Comparison of ENCODE assay signal across 1 cellular context in the genomic region with DNA sequence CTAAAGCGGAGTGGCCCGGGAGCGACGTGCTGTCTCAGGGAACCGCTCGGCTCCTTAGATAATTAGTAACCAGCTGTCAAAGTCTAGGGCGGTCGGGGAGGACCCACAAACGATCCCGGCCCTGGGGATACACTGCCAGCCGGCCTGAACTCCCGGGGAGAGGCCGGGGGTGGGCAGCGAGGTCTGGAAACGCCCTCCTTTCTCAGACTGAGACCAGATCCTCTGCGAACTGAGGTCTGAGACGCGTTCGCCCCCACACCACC.
TF ChIP-seq lines count a peak whose summit lies in the region.

No MANE protein-coding gene starts in this region.

TF ChIP-seq in HepG2, 621 proteins besides CTCF, POLR2A, EP300 and RAD21 (continued from another document and continues in another):
- TF ChIP-seq, protein P1, sequence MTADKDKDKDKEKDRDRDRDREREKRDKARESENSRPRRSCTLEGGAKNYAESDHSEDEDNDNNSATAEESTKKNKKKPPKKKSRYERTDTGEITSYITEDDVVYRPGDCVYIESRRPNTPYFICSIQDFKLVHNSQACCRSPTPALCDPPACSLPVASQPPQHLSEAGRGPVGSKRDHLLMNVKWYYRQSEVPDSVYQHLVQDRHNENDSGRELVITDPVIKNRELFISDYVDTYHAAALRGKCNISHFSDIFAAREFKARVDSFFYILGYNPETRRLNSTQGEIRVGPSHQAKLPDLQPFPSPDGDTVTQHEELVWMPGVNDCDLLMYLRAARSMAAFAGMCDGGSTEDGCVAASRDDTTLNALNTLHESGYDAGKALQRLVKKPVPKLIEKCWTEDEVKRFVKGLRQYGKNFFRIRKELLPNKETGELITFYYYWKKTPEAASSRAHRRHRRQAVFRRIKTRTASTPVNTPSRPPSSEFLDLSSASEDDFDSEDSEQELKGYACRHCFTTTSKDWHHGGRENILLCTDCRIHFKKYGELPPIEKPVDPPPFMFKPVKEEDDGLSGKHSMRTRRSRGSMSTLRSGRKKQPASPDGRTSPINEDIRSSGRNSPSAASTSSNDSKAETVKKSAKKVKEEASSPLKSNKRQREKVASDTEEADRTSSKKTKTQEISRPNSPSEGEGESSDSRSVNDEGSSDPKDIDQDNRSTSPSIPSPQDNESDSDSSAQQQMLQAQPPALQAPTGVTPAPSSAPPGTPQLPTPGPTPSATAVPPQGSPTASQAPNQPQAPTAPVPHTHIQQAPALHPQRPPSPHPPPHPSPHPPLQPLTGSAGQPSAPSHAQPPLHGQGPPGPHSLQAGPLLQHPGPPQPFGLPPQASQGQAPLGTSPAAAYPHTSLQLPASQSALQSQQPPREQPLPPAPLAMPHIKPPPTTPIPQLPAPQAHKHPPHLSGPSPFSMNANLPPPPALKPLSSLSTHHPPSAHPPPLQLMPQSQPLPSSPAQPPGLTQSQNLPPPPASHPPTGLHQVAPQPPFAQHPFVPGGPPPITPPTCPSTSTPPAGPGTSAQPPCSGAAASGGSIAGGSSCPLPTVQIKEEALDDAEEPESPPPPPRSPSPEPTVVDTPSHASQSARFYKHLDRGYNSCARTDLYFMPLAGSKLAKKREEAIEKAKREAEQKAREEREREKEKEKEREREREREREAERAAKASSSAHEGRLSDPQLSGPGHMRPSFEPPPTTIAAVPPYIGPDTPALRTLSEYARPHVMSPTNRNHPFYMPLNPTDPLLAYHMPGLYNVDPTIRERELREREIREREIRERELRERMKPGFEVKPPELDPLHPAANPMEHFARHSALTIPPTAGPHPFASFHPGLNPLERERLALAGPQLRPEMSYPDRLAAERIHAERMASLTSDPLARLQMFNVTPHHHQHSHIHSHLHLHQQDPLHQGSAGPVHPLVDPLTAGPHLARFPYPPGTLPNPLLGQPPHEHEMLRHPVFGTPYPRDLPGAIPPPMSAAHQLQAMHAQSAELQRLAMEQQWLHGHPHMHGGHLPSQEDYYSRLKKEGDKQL (CRISPR knock-in tag; IDR thresholded peaks at IDR 0.05; ENCODE audit: low read depth): no peak
- no peak; the same call in 1 of the 2 replicates for TF ChIP-seq KMT2B (CRISPR knock-in tag; IDR thresholded peaks at IDR 0.05)
- no peak for TF ChIP-seq ZNF33B (CRISPR knock-in tag; IDR thresholded peaks at IDR 0.05)
- TF ChIP-seq, protein P2, sequence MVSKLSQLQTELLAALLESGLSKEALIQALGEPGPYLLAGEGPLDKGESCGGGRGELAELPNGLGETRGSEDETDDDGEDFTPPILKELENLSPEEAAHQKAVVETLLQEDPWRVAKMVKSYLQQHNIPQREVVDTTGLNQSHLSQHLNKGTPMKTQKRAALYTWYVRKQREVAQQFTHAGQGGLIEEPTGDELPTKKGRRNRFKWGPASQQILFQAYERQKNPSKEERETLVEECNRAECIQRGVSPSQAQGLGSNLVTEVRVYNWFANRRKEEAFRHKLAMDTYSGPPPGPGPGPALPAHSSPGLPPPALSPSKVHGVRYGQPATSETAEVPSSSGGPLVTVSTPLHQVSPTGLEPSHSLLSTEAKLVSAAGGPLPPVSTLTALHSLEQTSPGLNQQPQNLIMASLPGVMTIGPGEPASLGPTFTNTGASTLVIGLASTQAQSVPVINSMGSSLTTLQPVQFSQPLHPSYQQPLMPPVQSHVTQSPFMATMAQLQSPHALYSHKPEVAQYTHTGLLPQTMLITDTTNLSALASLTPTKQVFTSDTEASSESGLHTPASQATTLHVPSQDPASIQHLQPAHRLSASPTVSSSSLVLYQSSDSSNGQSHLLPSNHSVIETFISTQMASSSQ (IDR thresholded peaks at IDR 0.05; ENCODE audit: low read depth): peak; percentile 87
- TF ChIP-seq, protein P2 (CRISPR knock-in tag; IDR thresholded peaks at IDR 0.05; ENCODE audit: borderline replicate concordance): peak; percentile 70; the same call in 1 of the 2 replicates
- no peak for TF ChIP-seq ZNF446 (CRISPR knock-in tag; IDR thresholded peaks at IDR 0.05)
- no peak for TF ChIP-seq PITX1 (CRISPR knock-in tag; IDR thresholded peaks at IDR 0.05)
- no peak for TF ChIP-seq ZNF782 (CRISPR knock-in tag; IDR thresholded peaks at IDR 0.05; ENCODE audit: borderline replicate concordance)
- TF ChIP-seq, protein P3, sequence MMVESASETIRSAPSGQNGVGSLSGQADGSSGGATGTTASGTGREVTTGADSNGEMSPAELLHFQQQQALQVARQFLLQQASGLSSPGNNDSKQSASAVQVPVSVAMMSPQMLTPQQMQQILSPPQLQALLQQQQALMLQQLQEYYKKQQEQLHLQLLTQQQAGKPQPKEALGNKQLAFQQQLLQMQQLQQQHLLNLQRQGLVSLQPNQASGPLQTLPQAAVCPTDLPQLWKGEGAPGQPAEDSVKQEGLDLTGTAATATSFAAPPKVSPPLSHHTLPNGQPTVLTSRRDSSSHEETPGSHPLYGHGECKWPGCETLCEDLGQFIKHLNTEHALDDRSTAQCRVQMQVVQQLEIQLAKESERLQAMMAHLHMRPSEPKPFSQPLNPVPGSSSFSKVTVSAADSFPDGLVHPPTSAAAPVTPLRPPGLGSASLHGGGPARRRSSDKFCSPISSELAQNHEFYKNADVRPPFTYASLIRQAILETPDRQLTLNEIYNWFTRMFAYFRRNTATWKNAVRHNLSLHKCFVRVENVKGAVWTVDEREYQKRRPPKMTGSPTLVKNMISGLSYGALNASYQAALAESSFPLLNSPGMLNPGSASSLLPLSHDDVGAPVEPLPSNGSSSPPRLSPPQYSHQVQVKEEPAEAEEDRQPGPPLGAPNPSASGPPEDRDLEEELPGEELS (CRISPR knock-in tag; IDR thresholded peaks at IDR 0.05): no peak
- TF ChIP-seq, protein P4, sequence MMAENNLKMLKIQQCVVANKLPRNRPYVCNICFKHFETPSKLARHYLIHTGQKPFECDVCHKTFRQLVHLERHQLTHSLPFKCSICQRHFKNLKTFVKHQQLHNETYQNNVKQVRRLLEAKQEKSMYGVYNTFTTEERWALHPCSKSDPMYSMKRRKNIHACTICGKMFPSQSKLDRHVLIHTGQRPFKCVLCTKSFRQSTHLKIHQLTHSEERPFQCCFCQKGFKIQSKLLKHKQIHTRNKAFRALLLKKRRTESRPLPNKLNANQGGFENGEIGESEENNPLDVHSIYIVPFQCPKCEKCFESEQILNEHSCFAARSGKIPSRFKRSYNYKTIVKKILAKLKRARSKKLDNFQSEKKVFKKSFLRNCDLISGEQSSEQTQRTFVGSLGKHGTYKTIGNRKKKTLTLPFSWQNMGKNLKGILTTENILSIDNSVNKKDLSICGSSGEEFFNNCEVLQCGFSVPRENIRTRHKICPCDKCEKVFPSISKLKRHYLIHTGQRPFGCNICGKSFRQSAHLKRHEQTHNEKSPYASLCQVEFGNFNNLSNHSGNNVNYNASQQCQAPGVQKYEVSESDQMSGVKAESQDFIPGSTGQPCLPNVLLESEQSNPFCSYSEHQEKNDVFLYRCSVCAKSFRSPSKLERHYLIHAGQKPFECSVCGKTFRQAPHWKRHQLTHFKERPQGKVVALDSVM (CRISPR knock-in tag; IDR thresholded peaks at IDR 0.05): no peak
- TF ChIP-seq, protein P5, sequence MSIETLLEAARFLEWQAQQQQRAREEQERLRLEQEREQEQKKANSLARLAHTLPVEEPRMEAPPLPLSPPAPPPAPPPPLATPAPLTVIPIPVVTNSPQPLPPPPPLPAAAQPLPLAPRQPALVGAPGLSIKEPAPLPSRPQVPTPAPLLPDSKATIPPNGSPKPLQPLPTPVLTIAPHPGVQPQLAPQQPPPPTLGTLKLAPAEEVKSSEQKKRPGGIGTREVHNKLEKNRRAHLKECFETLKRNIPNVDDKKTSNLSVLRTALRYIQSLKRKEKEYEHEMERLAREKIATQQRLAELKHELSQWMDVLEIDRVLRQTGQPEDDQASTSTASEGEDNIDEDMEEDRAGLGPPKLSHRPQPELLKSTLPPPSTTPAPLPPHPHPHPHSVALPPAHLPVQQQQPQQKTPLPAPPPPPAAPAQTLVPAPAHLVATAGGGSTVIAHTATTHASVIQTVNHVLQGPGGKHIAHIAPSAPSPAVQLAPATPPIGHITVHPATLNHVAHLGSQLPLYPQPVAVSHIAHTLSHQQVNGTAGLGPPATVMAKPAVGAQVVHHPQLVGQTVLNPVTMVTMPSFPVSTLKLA (IDR thresholded peaks at IDR 0.05): peak; percentile 16; the same call in 1 of the 2 replicates
- TF ChIP-seq AGO2 (optimal IDR thresholded peaks at IDR 0.05; ENCODE audit: low read depth, low read length): no peak
- TF ChIP-seq FOXM1 (CRISPR knock-in tag; IDR thresholded peaks at IDR 0.05): no peak
- no peak for TF ChIP-seq IKZF1 (IDR thresholded peaks at IDR 0.05)
- TF ChIP-seq, protein P6, sequence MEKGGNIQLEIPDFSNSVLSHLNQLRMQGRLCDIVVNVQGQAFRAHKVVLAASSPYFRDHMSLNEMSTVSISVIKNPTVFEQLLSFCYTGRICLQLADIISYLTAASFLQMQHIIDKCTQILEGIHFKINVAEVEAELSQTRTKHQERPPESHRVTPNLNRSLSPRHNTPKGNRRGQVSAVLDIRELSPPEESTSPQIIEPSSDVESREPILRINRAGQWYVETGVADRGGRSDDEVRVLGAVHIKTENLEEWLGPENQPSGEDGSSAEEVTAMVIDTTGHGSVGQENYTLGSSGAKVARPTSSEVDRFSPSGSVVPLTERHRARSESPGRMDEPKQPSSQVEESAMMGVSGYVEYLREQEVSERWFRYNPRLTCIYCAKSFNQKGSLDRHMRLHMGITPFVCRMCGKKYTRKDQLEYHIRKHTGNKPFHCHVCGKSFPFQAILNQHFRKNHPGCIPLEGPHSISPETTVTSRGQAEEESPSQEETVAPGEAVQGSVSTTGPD (CRISPR knock-in tag; IDR thresholded peaks at IDR 0.05): no peak
- no peak for TF ChIP-seq SMARCE1 (IDR thresholded peaks at IDR 0.05; ENCODE audit: borderline replicate concordance)
- TF ChIP-seq KLF12 (CRISPR knock-in tag; IDR thresholded peaks at IDR 0.05; ENCODE audit: borderline replicate concordance): no peak; the same call in 1 of the 2 replicates
- TF ChIP-seq TCF12 (IDR thresholded peaks at IDR 0.05): no peak
- no peak for TF ChIP-seq TCF12 (CRISPR knock-in tag; IDR thresholded peaks at IDR 0.05)
- TF ChIP-seq, protein P7, sequence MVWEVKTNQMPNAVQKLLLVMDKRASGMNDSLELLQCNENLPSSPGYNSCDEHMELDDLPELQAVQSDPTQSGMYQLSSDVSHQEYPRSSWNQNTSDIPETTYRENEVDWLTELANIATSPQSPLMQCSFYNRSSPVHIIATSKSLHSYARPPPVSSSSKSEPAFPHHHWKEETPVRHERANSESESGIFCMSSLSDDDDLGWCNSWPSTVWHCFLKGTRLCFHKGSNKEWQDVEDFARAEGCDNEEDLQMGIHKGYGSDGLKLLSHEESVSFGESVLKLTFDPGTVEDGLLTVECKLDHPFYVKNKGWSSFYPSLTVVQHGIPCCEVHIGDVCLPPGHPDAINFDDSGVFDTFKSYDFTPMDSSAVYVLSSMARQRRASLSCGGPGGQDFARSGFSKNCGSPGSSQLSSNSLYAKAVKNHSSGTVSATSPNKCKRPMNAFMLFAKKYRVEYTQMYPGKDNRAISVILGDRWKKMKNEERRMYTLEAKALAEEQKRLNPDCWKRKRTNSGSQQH (CRISPR knock-in tag; IDR thresholded peaks at IDR 0.05; ENCODE audit: low read depth): no peak
- no peak for TF ChIP-seq NONO (IDR thresholded peaks at IDR 0.05)
- TF ChIP-seq NONO (CRISPR knock-in tag; conservative IDR thresholded peaks at IDR 0.05): no peak
- no peak for TF ChIP-seq ZNF766 (CRISPR knock-in tag; IDR thresholded peaks at IDR 0.05; ENCODE audit: borderline replicate concordance)
- no peak for TF ChIP-seq SRY (CRISPR knock-in tag; IDR thresholded peaks at IDR 0.05)
- TF ChIP-seq ARID2 (CRISPR knock-in tag; IDR thresholded peaks at IDR 0.05; ENCODE audit: borderline replicate concordance): peak; percentile 95; the same call in 1 of the 2 replicates
- 0 out of 2 replicates have a peak, but pooled peaks have one; percentile 39 for TF ChIP-seq HDAC2 (CRISPR knock-in tag; IDR thresholded peaks at IDR 0.05)
- TF ChIP-seq, protein P8, sequence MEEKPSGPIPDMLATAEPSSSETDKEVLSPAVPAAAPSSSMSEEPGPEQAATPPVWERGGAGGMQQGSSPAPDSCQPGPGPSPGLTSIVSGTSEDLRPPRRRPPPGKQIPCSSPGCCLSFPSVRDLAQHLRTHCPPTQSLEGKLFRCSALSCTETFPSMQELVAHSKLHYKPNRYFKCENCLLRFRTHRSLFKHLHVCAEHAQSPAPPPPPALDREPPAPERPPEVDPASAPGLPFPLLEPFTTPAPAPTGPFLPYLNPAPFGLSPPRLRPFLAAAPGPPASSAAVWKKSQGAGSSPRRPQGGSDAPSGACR (CRISPR knock-in tag; IDR thresholded peaks at IDR 0.05): no peak
- no peak for TF ChIP-seq ZSCAN9 (CRISPR knock-in tag; IDR thresholded peaks at IDR 0.05; ENCODE audit: borderline replicate concordance)
- no peak for TF ChIP-seq NFIB (CRISPR knock-in tag; IDR thresholded peaks at IDR 0.05; ENCODE audit: borderline replicate concordance)
- TF ChIP-seq, protein P9, sequence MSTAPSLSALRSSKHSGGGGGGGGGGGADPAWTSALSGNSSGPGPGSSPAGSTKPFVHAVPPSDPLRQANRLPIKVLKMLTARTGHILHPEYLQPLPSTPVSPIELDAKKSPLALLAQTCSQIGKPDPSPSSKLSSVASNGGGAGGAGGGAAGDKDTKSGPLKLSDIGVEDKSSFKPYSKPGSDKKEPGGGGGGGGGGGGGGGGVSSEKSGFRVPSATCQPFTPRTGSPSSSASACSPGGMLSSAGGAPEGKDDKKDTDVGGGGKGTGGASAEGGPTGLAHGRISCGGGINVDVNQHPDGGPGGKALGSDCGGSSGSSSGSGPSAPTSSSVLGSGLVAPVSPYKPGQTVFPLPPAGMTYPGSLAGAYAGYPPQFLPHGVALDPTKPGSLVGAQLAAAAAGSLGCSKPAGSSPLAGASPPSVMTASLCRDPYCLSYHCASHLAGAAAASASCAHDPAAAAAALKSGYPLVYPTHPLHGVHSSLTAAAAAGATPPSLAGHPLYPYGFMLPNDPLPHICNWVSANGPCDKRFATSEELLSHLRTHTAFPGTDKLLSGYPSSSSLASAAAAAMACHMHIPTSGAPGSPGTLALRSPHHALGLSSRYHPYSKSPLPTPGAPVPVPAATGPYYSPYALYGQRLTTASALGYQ (CRISPR knock-in tag; IDR thresholded peaks at IDR 0.05): no peak
- no peak for TF ChIP-seq POLR2AphosphoS2 (IDR thresholded peaks at IDR 0.05; ENCODE audit: low read depth, low read length)
